ENCODE assay signal across 16 cellular contexts in genomic region chr1:174222166-174222949, GRCh38.
DNase-seq lines count a peak whose midpoint lies in the region; ATAC-seq and TF ChIP-seq lines count a peak whose summit lies in the region.
"Had no signal": no experiment of that assay in that cellular context is flagged by ENCODE, and none has a peak within 500 bp of the region (broad histone marks: within the 10 kb centered on the region; RNA-seq: fewer than 3 reads in every experiment).

No MANE protein-coding gene starts in this region.

- POLR2A ChIA-PET in HCT116 (lab: Charles Lee) = no interaction called here

- H4K20me1 ChIP-seq in HCT116 (ENCODE audit: insufficient read depth) = peaks cover 5% of the 10 kb centered on the region

- TF ChIP-seq CTCF in AG09319 (IDR thresholded peaks at IDR 0.05; ENCODE audit: low read depth, low read length) = no peak
- TF ChIP-seq CTCF in HCT116 (IDR thresholded peaks at IDR 0.05 in 2 of 3, conservative IDR thresholded peaks at IDR 0.05 in 1 of 3; ENCODE audit: borderline replicate concordance in 1 of 3, insufficient read depth in 1 of 3, low read depth in 2 of 3, low read length in 2 of 3) = no peak
- no peak for TF ChIP-seq CTCF in astrocyte of the cerebellum (IDR thresholded peaks at IDR 0.05; ENCODE audit: low read depth, low read length, missing control alignments)

- no peak overlapping the region for H2BK5ac ChIP-seq in neuronal stem cell (ENCODE audit: low read length)

- BruUV-seq in HCT116 (replicated peaks; lab: Mats Ljungman, UMichigan) = TSS peak; percentile 5

- no peak overlapping the region for H3K9ac ChIP-seq in HCT116 (ENCODE audit: low read length)
- H3K9ac ChIP-seq in neuronal stem cell (ENCODE audit: low read depth, low read length, poor library complexity) = no peak overlapping the region

- H3K4me1 ChIP-seq in HCT116 (ENCODE audit: control insufficient read depth in 1 of 2, insufficient read depth in 2 of 2, low read length in 2 of 2) (peaks cover 0 to 1% of the 10 kb centered on the region in 2 experiments; a peak in 1 of 4 replicates), neuronal stem cell (ENCODE audit: control insufficient read depth in 2 of 2, insufficient read depth in 1 of 2, low read depth in 1 of 2, low read length in 2 of 2) (no peaks in the 10 kb centered on the region)
- H3K4me1 ChIP-seq: SJCRH30 had no signal

- no peak for TF ChIP-seq POLR2A in HCT116 (IDR thresholded peaks at IDR 0.05; ENCODE audit: borderline replicate concordance, extremely low read depth, insufficient read depth, insufficient read length)

- RAD21 ChIA-PET in HCT116 (lab: Charles Lee; ENCODE audit: low non-redundant PET in 1 of 2, low total read pairs in 2 of 2, uncharacterized antibody in 2 of 2, unreplicated experiment in 2 of 2) = no interaction called here

- no peak overlapping the region for H3K4ac ChIP-seq in neuronal stem cell (ENCODE audit: low read length)

- H3K23ac ChIP-seq in neuronal stem cell (ENCODE audit: low read depth, low read length, poor library complexity) = no peak overlapping the region

- H3K27me3 ChIP-seq in HCT116 (ENCODE audit: insufficient read depth, low read length) (no peaks in the 10 kb centered on the region), neuronal stem cell (ENCODE audit: control insufficient read depth in 3 of 3, insufficient read depth in 3 of 3, low read depth in 1 of 3, low read length in 3 of 3) (no peaks in the 10 kb centered on the region)
- H3K27me3 ChIP-seq: heart left ventricle, SJCRH30 had no signal

- no peak for ATAC-seq in HCT116
- no peak for ATAC-seq in GM18520 (IDR thresholded peaks at IDR 0.05; ENCODE audit: unreplicated experiment)
- ATAC-seq: heart left ventricle had no signal

- H3K14ac ChIP-seq in neuronal stem cell (ENCODE audit: low read length) = no peak overlapping the region

- intact Hi-C loops in HCT116 (cut with micrococcal nuclease) = no loop called here

- no peak overlapping the region for H2BK120ac ChIP-seq in neuronal stem cell (ENCODE audit: low read depth, low read length)

- TF ChIP-seq RAD21 in HCT116 (IDR thresholded peaks at IDR 0.05; ENCODE audit: low read depth) = no peak

- H4K8ac ChIP-seq in neuronal stem cell (ENCODE audit: low read depth, low read length) = no peak overlapping the region

- CTCF ChIA-PET in HCT116 (lab: Charles Lee) = no interaction called here

- in situ Hi-C loops in astrocyte of the cerebellum (cut with HindIII; ENCODE audit: low sequenced_read_pairs) = no loop called here

- no peak overlapping the region for H4K91ac ChIP-seq in neuronal stem cell (ENCODE audit: low read depth, low read length, poor library complexity)

- peaks cover 6% of the 10 kb centered on the region; the same call in 1 of the 2 replicates for H3K79me2 ChIP-seq in HCT116 (ENCODE audit: insufficient read depth, low read length)

- no peak overlapping the region for H3K27ac ChIP-seq in HCT116 (ENCODE audit: low read depth, low read length)
- no peak overlapping the region for H3K27ac ChIP-seq in neuronal stem cell (replicated peaks; ENCODE audit: low read length)
- H3K27ac ChIP-seq: coronary artery, heart left ventricle, SJCRH30 had no signal

- H3K9me2 ChIP-seq in HCT116 (ENCODE audit: insufficient read depth) = no peaks in the 10 kb centered on the region

- WGBS in neuronal stem cell (ENCODE audit: extremely low coverage in 2 of 2, insufficient read length in 2 of 2, insufficient replicate concordance in 1 of 2), 2 donors = no CpG with 5 or more reads among the region's 4 CpGs

- H2AK5ac ChIP-seq in neuronal stem cell (ENCODE audit: low read depth, low read length) = no peak overlapping the region

- peak; percentile 20 for DNase-seq in AG09319 (ENCODE audit: extremely low read depth, low read depth)
- DNase-seq in HCT116 (ENCODE audit: low read depth, low spot score) = no peak
- DNase-seq in astrocyte of the cerebellum (ENCODE audit: low read depth) = peak; percentile 38
- peak; percentile 94 for DNase-seq in iris pigment epithelial cell (ENCODE audit: low read depth)
- DNase-seq in islet precursor cell = no peak
- DNase-seq in neuronal stem cell (ENCODE audit: low spot score) = no peak
- no peak for DNase-seq in activated CD8-positive, alpha-beta memory T cell treated with anti-CD3 and anti-CD28 coated beads, Interleukin-2, amount 50 U/mL, for 48 hours
- DNase-seq: activated CD4-positive, CD25-positive, alpha-beta regulatory T cell; activated gamma-delta T cell; CD8-positive, alpha-beta memory T cell; heart left ventricle; NCI-H1105; SJCRH30 had no signal

- H3K36me3 ChIP-seq in HCT116 (ENCODE audit: control insufficient read depth in 1 of 2, insufficient read depth in 2 of 2, low read length in 2 of 2) = peaks cover 0 to 5% of the 10 kb centered on the region in 2 experiments; a peak in 2 of 4 replicates
- no peaks in the 10 kb centered on the region for H3K36me3 ChIP-seq in neuronal stem cell (replicated peaks in 1 of 2; ENCODE audit: control insufficient read depth in 2 of 2, insufficient read depth in 2 of 2, low read length in 2 of 2)
- H3K36me3 ChIP-seq: SJCRH30 had no signal

- no peak overlapping the region for H3K18ac ChIP-seq in neuronal stem cell (ENCODE audit: low read length)

- H2BK12ac ChIP-seq in neuronal stem cell (ENCODE audit: low read length) = no peak overlapping the region

- no peak overlapping the region for H3K4me2 ChIP-seq in HCT116 (ENCODE audit: low read length)
- no peak overlapping the region for H3K4me2 ChIP-seq in neuronal stem cell (ENCODE audit: insufficient read depth, low read length, poor library complexity, severe bottlenecking)

- no peaks in the 10 kb centered on the region for H3K9me3 ChIP-seq in HCT116 (ENCODE audit: control insufficient read depth in 1 of 2, insufficient read depth in 1 of 2, low read depth in 1 of 2, low read length in 2 of 2)
- peaks cover 0 to 15% of the 10 kb centered on the region in 2 donors for H3K9me3 ChIP-seq in neuronal stem cell (replicated peaks in 1 of 2; ENCODE audit: control insufficient read depth in 2 of 2, insufficient read depth in 1 of 2, low read depth in 1 of 2, low read length in 2 of 2)
- H3K9me3 ChIP-seq: SJCRH30 had no signal

- no peaks in the 10 kb centered on the region for H3K79me1 ChIP-seq in neuronal stem cell (ENCODE audit: low read depth, low read length)

- no peak overlapping the region for H2AFZ ChIP-seq in HCT116 (ENCODE audit: low read depth, low read length, poor library complexity, severe bottlenecking)
- H2AFZ ChIP-seq in neuronal stem cell (ENCODE audit: low read length) = no peak overlapping the region

- H3K4me3 ChIP-seq in HCT116 (replicated peaks in 1 of 2; ENCODE audit: low read depth in 1 of 2, low read length in 2 of 2) (no peak overlapping the region), astrocyte of the cerebellum (ENCODE audit: low read depth, low read length) (no peak overlapping the region), neuronal stem cell (ENCODE audit: low read length in 2 of 2) (no peak overlapping the region)
- H3K4me3 ChIP-seq: coronary artery, heart left ventricle, lung, SJCRH30 had no signal

- H2BK15ac ChIP-seq in neuronal stem cell (ENCODE audit: low read length) = no peak overlapping the region

TF ChIP-seq in HCT116, 20 proteins besides CTCF, POLR2A, EP300 and RAD21:
- TF ChIP-seq, protein P1, sequence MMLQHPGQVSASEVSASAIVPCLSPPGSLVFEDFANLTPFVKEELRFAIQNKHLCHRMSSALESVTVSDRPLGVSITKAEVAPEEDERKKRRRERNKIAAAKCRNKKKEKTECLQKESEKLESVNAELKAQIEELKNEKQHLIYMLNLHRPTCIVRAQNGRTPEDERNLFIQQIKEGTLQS (IDR thresholded peaks at IDR 0.05) = no peak
- TF ChIP-seq POLR2AphosphoS5 (IDR thresholded peaks at IDR 0.05; ENCODE audit: low read depth, low read length) = no peak
- TF ChIP-seq EZH2phosphoT487 (IDR thresholded peaks at IDR 0.05; ENCODE audit: borderline replicate concordance) = no peak
- no peak for TF ChIP-seq YY1 (IDR thresholded peaks at IDR 0.05; ENCODE audit: extremely low read depth, insufficient replicate concordance, low read depth, low read length)
- TF ChIP-seq SIN3A (IDR thresholded peaks at IDR 0.05; ENCODE audit: low read depth) = no peak

Comparison
In these comparisons a context has a peak if more than half of its experiments do, and no peak if none do; other contexts are left out.
1. DNase-seq: peak in AG09319 (single experiment), astrocyte of the cerebellum (single experiment) and iris pigment epithelial cell (single experiment); none in HCT116 (single experiment), islet precursor cell (single experiment), neuronal stem cell (single experiment) and activated CD8-positive, alpha-beta memory T cell treated with anti-CD3 and anti-CD28 coated beads, Interleukin-2, amount 50 U/mL, for 48 hours (single experiment).